In the genomic region with DNA sequence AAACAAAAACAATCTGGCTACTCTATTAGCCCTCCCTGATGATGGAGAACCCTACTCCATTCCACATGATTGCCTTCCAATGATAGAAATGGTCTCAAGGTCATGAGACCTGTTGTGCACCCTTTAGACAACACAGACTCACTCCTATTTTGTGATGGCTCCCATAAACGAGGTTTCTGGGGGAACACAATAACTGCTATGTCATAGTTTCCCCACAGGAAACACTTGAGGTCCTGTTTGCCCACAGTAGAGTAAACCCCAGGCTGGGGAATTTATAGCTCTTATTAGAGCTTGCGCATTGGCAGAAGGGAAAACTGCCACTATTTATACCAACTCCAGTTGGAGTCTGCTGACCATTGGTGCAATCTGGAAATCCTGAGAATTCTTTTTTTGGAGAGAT, we compare ENCODE assay signal across 1 cellular context.
TF ChIP-seq lines count a peak whose summit lies in the region.

No MANE protein-coding gene starts in this region.

TF ChIP-seq in HepG2, 621 proteins besides CTCF, POLR2A, EP300 and RAD21:
- TF ChIP-seq, protein P1, sequence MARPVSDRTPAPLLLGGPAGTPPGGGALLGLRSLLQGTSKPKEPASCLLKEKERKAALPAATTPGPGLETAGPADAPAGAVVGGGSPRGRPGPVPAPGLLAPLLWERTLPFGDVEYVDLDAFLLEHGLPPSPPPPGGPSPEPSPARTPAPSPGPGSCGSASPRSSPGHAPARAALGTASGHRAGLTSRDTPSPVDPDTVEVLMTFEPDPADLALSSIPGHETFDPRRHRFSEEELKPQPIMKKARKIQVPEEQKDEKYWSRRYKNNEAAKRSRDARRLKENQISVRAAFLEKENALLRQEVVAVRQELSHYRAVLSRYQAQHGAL (CRISPR knock-in tag; IDR thresholded peaks at IDR 0.05; ENCODE audit: not compliant biosample characterization) = no peak
